2 cellular contexts compared by ENCODE assay signal in the genomic region with DNA sequence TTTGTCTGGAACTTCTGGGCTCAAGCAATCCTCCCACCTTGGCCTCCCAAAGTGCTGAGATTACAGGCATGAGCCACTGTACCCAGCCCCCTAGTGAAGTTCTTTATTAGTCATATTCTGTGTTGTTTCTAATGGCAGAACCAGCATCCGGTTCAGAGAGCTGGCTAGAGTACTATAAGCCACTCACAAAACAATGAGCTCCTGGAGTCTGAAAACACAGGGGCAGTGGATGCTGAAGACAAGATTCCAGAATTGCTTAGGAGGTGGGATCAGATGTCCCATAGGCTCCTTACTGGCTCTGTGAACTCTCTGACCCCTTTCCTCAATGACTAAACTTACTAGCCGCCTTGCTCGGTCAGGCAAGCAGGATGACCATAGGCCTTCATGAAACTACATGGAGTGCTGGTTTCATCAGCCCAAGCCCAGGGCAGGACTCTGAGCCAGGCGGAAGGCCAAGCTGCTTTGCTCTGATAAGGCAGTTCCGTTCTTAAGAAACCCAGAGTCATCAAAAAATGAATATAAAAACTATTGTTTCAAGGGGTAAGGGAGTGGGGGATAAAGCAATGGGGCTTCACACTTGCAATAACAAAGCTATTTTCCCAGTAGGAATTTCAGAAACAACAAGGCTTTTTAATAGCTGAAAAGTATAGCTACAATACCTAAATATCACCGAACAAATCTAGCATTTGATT.
TF ChIP-seq lines count a peak whose summit lies in the region.

No MANE protein-coding gene starts in this region.

TF ChIP-seq in IMR-90, 13 proteins besides CTCF, POLR2A, EP300 and RAD21:
- TF ChIP-seq CEBPB (IDR thresholded peaks at IDR 0.05; ENCODE audit: low read depth, low read length): no peak
- no peak for TF ChIP-seq RCOR1 (IDR thresholded peaks at IDR 0.05; ENCODE audit: insufficient replicate concordance, low read length)
- no peak for TF ChIP-seq MAFK (IDR thresholded peaks at IDR 0.05; ENCODE audit: low read depth, low read length)
- no peak for TF ChIP-seq SMC3 (IDR thresholded peaks at IDR 0.05; ENCODE audit: low read depth, low read length)

TF ChIP-seq in endothelial cell of umbilical vein, 7 proteins besides CTCF, POLR2A, EP300 and RAD21:
- TF ChIP-seq EZH2 (IDR thresholded peaks at IDR 0.05; ENCODE audit: borderline replicate concordance, low read depth, low read length, severe bottlenecking): no peak
- peak; percentile 81 for TF ChIP-seq GATA2 (IDR thresholded peaks at IDR 0.05; ENCODE audit: insufficient read depth, insufficient read length, low read depth, low read length)
- TF ChIP-seq MYC (IDR thresholded peaks at IDR 0.05; ENCODE audit: low read depth, low read length): no peak
- TF ChIP-seq POLR2AphosphoS5 (IDR thresholded peaks at IDR 0.05; ENCODE audit: insufficient read depth, low read depth, low read length): peak; percentile 64
- TF ChIP-seq FOS (IDR thresholded peaks at IDR 0.05; ENCODE audit: borderline replicate concordance, insufficient read depth, low read length): peak; percentile 49
- TF ChIP-seq JUN (IDR thresholded peaks at IDR 0.05; ENCODE audit: borderline replicate concordance, insufficient read depth, insufficient read length, low read depth): peak; percentile 51
- TF ChIP-seq, protein P1, sequence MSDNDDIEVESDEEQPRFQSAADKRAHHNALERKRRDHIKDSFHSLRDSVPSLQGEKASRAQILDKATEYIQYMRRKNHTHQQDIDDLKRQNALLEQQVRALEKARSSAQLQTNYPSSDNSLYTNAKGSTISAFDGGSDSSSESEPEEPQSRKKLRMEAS (IDR thresholded peaks at IDR 0.05; ENCODE audit: insufficient read depth, insufficient read length): no peak
